ENCODE assay signal across 8 cellular contexts in the genomic region with DNA sequence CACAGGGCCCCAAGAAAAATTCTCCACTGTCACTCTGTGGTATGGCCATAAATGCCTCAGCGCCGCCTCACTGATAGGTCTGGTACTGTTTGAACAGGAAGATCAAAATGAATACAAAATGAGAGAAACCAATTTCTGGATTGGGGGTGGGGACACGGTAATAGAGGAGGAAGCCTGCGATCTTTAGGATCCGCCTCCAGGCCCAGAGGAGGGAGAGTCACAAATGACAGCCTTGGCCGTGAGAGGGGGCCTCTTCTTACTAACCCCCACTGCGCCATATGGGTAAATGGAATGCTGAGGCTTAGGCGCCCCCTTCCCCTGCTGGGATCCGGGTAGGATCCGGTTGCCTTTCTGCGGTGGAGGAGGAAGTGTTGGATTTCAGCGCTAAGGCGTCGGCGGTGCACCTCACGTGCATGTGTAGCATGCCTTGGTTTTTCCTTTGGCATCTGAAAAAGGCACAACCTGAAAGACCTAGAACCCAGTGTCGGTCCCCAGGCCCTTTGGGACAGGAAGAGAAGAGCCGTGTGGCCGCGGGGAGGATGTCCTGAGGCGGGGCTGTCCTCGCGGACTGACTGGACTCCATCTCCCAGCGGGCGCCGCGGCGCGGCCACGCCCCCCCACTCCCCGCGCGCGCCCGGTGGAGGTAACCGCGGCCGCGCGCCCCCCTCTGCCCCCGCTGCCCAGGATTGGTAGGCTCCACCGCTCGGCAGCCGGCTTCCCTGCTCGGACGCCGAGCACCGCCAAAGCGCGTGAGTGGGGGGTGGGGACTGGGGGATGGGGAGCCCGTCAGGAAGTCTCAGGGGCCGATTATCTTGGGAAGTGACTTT. TPM values are rescaled to one million over a fixed set of nuclear protein-coding genes. Genes with fewer than 3 reads are reported as not detected.
DNase-seq lines count a peak whose midpoint lies in the region; ATAC-seq and TF ChIP-seq lines count a peak whose summit lies in the region.

No MANE protein-coding gene starts in this region.

- no peaks in the 10 kb centered on the region for H3K27me3 ChIP-seq in kidney epithelial cell (ENCODE audit: control insufficient read depth, insufficient read depth, low read length)

- no peaks in the 10 kb centered on the region for H3K36me3 ChIP-seq in kidney epithelial cell (ENCODE audit: control insufficient read depth, insufficient read depth, low read length)

- ATAC-seq in GM19035 (IDR thresholded peaks at IDR 0.05; ENCODE audit: unreplicated experiment) = peak; percentile 62
- peak; percentile 39 for ATAC-seq in HG03342 (IDR thresholded peaks at IDR 0.05; ENCODE audit: unreplicated experiment)

- no peak for DNase-seq in AG09319 (ENCODE audit: extremely low read depth, low read depth)
- DNase-seq in NCI-H446 (lab: John Stamatoyannopoulos, UW) = peak; percentile 83 to 93
- peak; percentile 77 for DNase-seq in activated CD4-positive, alpha-beta T cell treated with anti-CD3 and anti-CD28 coated beads for 1 hour
- peak; percentile 84 for DNase-seq in cerebellar cortex (ENCODE audit: low spot score)
- peak; percentile 58 for DNase-seq in kidney epithelial cell (ENCODE audit: low read depth)
- DNase-seq in stimulated activated CD4-positive, alpha-beta T cell treated with anti-CD3 and anti-CD28 coated beads, Interleukin-15, amount 100 ng/mL, for 24 hours = peak; percentile 89

- peak overlapping the region; percentile 83 for H3K4me3 ChIP-seq in kidney epithelial cell (ENCODE audit: low read depth, low read length)

- TF ChIP-seq CTCF in AG09319 (IDR thresholded peaks at IDR 0.05; ENCODE audit: low read depth, low read length) (peak; percentile 8; the same call in 1 of the 2 replicates), kidney epithelial cell (IDR thresholded peaks at IDR 0.05; ENCODE audit: insufficient read depth, low read length, poor library complexity, severe bottlenecking) (no peak)

RNA-seq across cellular contexts. Expression of a gene that starts 0.7 kb away (rescaled TPM):
- total RNA-seq in kidney epithelial cell = 18.5 and 20.2 TPM in 2 replicates

RNA-seq across cellular contexts. Expression of a gene that starts 11.4 kb away (rescaled TPM):
- 3.8 and 7.3 TPM in 2 replicates for total RNA-seq in kidney epithelial cell

RNA-seq across cellular contexts. Expression of a gene that starts 20.6 kb away (rescaled TPM):
- 51.6 and 57.1 TPM in 2 replicates for total RNA-seq in kidney epithelial cell

RNA-seq across cellular contexts. Expression of a gene that starts 54.4 kb away (rescaled TPM):
- 24.8 and 34.7 TPM in 2 replicates for total RNA-seq in kidney epithelial cell
